In the genomic region with DNA sequence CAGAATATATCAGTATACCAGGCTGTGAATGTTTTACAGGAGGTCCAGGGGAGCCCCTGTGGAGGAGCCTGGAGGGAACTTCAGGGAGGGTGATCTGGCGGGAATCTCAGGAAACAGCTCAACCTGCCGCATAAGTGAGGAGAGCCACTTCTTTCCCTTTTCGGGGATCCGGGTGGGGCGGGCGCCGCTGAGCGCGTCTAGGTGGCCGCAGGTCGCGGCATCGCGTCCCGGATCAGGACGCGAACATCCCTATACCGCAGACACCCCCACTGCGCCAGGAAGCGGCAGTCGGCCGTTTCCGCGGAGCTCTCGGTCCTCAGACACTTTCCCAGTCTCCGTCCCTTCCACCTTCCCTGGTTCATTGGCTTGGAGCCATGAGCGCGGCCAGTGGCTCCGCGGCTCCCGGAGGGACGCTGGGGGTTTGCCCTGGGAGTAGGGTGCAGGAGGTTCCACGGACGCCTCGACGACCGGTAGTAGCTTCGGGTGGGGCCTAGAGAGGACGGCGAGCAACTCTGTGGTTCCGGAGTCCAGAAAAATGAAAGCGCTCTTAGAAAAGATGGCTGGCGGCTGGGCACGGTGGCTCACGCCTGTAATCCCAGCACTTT, we compare ENCODE assay signal across 1 cellular context.
TF ChIP-seq lines count a peak whose summit lies in the region.

No MANE protein-coding gene starts in this region.

TF ChIP-seq in GM23338, 12 proteins besides CTCF, POLR2A, EP300 and RAD21 (continued from another document):
- TF ChIP-seq, protein P1, sequence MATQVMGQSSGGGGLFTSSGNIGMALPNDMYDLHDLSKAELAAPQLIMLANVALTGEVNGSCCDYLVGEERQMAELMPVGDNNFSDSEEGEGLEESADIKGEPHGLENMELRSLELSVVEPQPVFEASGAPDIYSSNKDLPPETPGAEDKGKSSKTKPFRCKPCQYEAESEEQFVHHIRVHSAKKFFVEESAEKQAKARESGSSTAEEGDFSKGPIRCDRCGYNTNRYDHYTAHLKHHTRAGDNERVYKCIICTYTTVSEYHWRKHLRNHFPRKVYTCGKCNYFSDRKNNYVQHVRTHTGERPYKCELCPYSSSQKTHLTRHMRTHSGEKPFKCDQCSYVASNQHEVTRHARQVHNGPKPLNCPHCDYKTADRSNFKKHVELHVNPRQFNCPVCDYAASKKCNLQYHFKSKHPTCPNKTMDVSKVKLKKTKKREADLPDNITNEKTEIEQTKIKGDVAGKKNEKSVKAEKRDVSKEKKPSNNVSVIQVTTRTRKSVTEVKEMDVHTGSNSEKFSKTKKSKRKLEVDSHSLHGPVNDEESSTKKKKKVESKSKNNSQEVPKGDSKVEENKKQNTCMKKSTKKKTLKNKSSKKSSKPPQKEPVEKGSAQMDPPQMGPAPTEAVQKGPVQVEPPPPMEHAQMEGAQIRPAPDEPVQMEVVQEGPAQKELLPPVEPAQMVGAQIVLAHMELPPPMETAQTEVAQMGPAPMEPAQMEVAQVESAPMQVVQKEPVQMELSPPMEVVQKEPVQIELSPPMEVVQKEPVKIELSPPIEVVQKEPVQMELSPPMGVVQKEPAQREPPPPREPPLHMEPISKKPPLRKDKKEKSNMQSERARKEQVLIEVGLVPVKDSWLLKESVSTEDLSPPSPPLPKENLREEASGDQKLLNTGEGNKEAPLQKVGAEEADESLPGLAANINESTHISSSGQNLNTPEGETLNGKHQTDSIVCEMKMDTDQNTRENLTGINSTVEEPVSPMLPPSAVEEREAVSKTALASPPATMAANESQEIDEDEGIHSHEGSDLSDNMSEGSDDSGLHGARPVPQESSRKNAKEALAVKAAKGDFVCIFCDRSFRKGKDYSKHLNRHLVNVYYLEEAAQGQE (IDR thresholded peaks at IDR 0.05; ENCODE audit: unreplicated experiment) = no peak
- no peak for TF ChIP-seq NANOG (IDR thresholded peaks at IDR 0.05; ENCODE audit: borderline replicate concordance)
TF ChIP-seq in GM23338: peak in this region for 2.
